Comparison of ENCODE assay signal across 1 cellular context in genomic region chr16:57381791-57382534, GRCh38.
TF ChIP-seq lines count a peak whose summit lies in the region.

No MANE protein-coding gene starts in this region.

TF ChIP-seq in HepG2, 621 proteins besides CTCF, POLR2A, EP300 and RAD21:
- TF ChIP-seq FOXJ3 (CRISPR knock-in tag; IDR thresholded peaks at IDR 0.05; ENCODE audit: borderline replicate concordance) (no peak), MYC (CRISPR knock-in tag; IDR thresholded peaks at IDR 0.05; ENCODE audit: borderline replicate concordance) (no peak), ZBTB38 (CRISPR knock-in tag; IDR thresholded peaks at IDR 0.05) (peak; percentile 88; the same call in 1 of the 2 replicates), RBM39 (IDR thresholded peaks at IDR 0.05; ENCODE audit: low read depth, low read length, poor library complexity, severe bottlenecking) (no peak), ZFX (CRISPR knock-in tag; IDR thresholded peaks at IDR 0.05; ENCODE audit: low read depth) (no peak), SP140L (CRISPR knock-in tag; IDR thresholded peaks at IDR 0.05; ENCODE audit: borderline replicate concordance) (no peak), ZNF768 (CRISPR knock-in tag; IDR thresholded peaks at IDR 0.05) (0 out of 2 replicates have a peak, but pooled peaks have one; percentile 11), IRX3 (CRISPR knock-in tag; IDR thresholded peaks at IDR 0.05; ENCODE audit: borderline replicate concordance, low read depth) (peak; percentile 38; the same call in 1 of the 2 replicates), PRPF4 (IDR thresholded peaks at IDR 0.05; ENCODE audit: low read depth, low read length, poor library complexity, severe bottlenecking) (peak; percentile 51), RBFOX2 (IDR thresholded peaks at IDR 0.05; ENCODE audit: low read depth, low read length) (peak; percentile 72; the same call in 1 of the 2 replicates), AGO2 (optimal IDR thresholded peaks at IDR 0.05; ENCODE audit: low read depth, low read length) (peak; percentile 92), ZNF646 (CRISPR knock-in tag; IDR thresholded peaks at IDR 0.05) (no peak), CEBPG (CRISPR knock-in tag; IDR thresholded peaks at IDR 0.05) (no peak)
- TF ChIP-seq, protein P1, sequence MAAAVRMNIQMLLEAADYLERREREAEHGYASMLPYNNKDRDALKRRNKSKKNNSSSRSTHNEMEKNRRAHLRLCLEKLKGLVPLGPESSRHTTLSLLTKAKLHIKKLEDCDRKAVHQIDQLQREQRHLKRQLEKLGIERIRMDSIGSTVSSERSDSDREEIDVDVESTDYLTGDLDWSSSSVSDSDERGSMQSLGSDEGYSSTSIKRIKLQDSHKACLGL (CRISPR knock-in tag; IDR thresholded peaks at IDR 0.05): no peak
- TF ChIP-seq, protein P2, sequence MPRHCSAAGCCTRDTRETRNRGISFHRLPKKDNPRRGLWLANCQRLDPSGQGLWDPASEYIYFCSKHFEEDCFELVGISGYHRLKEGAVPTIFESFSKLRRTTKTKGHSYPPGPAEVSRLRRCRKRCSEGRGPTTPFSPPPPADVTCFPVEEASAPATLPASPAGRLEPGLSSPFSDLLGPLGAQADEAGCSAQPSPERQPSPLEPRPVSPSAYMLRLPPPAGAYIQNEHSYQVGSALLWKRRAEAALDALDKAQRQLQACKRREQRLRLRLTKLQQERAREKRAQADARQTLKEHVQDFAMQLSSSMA (CRISPR knock-in tag; IDR thresholded peaks at IDR 0.05): no peak
